26 cellular contexts compared by ENCODE assay signal in the genomic region with DNA sequence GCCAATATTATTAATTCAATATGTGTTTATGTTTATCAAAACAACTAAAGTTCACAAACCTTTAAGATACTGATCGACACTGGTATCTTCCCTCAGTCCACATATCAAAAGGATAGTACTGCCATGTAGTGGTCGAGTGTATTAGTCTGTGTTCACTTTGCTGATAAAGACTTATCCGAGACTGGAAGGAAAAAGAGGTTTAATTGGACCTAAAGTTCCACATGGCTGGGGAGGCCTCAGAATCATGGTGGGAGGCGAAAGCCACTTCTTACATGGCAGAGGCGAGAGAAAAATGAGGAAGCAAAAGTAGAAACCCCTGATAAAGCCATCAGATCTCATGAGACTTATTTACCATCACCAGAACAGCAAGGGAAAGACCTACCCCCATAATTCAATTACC.
"Had no signal": no experiment of that assay in that cellular context is flagged by ENCODE, and none has a peak within 500 bp of the region (broad histone marks: within the 10 kb centered on the region; RNA-seq: fewer than 3 reads in every experiment).

No MANE protein-coding gene starts in this region.

- ATAC-seq: naive thymus-derived CD8-positive, alpha-beta T cell; pancreas; right lobe of liver; stimulated activated effector memory CD8-positive, alpha-beta T cell treated with anti-CD3 and anti-CD28 coated beads, Interleukin-12 subunit alpha, Interleukin-12 subunit beta, amount 100 ng/mL, for 72 hours; stimulated activated naive B cell treated with anti-CD40 and anti-IgM and Interleukin-4, amounts not matched to agents 10 μg/mL and 1 μg/mL and 100 μg/mL, for 72 hours had no signal

- H3K27me3 ChIP-seq: neutrophil, pancreas, right atrium auricular region, right lobe of liver, sigmoid colon, stomach, thyroid gland, tibial nerve, upper lobe of left lung, vagina had no signal

- DNase-seq: naive thymus-derived CD8-positive, alpha-beta T cell; nephron progenitor cell; nucleus accumbens; pancreas; retina; right lobe of liver; sigmoid colon; small intestine; stimulated activated CD4-positive, alpha-beta T cell treated with anti-CD3 and anti-CD28 coated beads, Interleukin-15, amount 100 ng/mL, for 24 hours; stimulated activated CD4-positive, alpha-beta T cell treated with anti-CD3 and anti-CD28 coated beads, Interleukin-2, amount 100 ng/mL, for 24 hours; stimulated activated CD4-positive, alpha-beta T cell treated with anti-CD3 and anti-CD28 coated beads, Interleukin-2, amount 100 ng/mL, for 48 hours; stimulated activated CD4-positive, alpha-beta T cell treated with anti-CD3 and anti-CD28 coated beads, Interleukin-4, amount 100 ng/mL, for 24 hours; stimulated activated naive B cell treated with anti-CD40 and anti-IgM and Interleukin-4, amounts not matched to agents 10 μg/mL and 1 μg/mL and 100 μg/mL, for 72 hours; stimulated activated naive CD4-positive, alpha-beta T cell treated with Interleukin-2 at 50 U/mL for 16 hours; stomach; thyroid gland; trophoblast cell; upper lobe of left lung had no signal

- H3K4me3 ChIP-seq: pancreas, prostate gland, right atrium auricular region, right lobe of liver, sigmoid colon, stomach, thoracic aorta, thyroid gland, tibial nerve, upper lobe of left lung, vagina had no signal

- H3K36me3 ChIP-seq: neutrophil, pancreas, prostate gland, right atrium auricular region, right lobe of liver, sigmoid colon, stomach, thoracic aorta, thyroid gland, tibial nerve, upper lobe of left lung, vagina had no signal

- H3K9me3 ChIP-seq: neutrophil, pancreas, prostate gland, right atrium auricular region, right lobe of liver, sigmoid colon, stomach, thoracic aorta, thyroid gland, tibial nerve, upper lobe of left lung, vagina had no signal

- H3K27ac ChIP-seq: neutrophil, pancreas, prostate gland, right atrium auricular region, right lobe of liver, sigmoid colon, stomach, thoracic aorta, thyroid gland, tibial nerve, upper lobe of left lung, vagina had no signal

- FAIRE-seq: pancreas, small intestine, urothelium cell line had no signal

- H3K4me1 ChIP-seq: pancreas, prostate gland, right atrium auricular region, right lobe of liver, sigmoid colon, stomach, thyroid gland, tibial nerve, upper lobe of left lung, vagina had no signal
